ENCODE assay signal across 9 cellular contexts in the genomic region with DNA sequence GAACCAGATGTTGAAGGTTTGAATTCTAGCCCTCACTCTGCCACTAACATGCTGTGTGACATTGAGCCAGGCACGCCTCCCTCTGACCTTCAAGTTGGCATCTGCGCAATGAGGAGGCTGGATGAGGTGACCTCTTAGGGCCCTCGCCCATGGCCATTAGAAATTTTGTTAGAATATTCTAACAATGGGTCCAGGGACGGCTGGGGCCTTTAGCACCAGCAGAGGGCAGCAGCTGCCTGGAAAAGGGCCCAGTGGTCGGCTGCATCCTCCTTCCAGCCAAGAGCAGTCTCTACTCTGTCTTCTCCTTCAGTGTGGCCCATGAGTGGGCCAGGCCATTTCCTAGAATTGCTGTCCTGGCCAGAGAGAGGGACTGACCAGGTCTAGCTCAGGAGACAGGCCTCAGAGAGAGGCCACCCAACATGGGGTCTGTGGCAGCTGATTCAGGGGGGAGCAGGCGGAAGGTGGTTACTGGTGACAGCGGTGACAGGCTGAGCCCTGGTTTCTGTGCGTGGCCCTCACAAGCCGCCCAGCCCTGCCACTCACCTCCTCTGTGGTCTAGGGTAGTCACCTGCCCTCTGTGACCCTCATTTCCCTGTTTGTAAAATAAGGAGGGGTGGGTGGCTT.
DNase-seq lines count a peak whose midpoint lies in the region; ATAC-seq and TF ChIP-seq lines count a peak whose summit lies in the region.
"Had no signal": no experiment of that assay in that cellular context is flagged by ENCODE, and none has a peak within 500 bp of the region (broad histone marks: within the 10 kb centered on the region; RNA-seq: fewer than 3 reads in every experiment).

No MANE protein-coding gene starts in this region.

- peak; percentile 85 for TF ChIP-seq CTCF in fibroblast of the aortic adventitia (IDR thresholded peaks at IDR 0.05; ENCODE audit: insufficient read depth, low read length)

- H3K27me3 Mint-ChIP-seq in activated CD4-positive, alpha-beta memory T cell treated with anti-CD3 and anti-CD28 coated beads for 36 hours, result peaks cover 2% of the 10 kb centered on the region
- H3K27me3 Mint-ChIP-seq: activated naive CD4-positive, alpha-beta T cell treated with anti-CD3 and anti-CD28 coated beads, Interleukin-2, amount 50 U/mL, for 24 hours had no signal

- CTCF ChIA-PET in activated CD4-positive, alpha-beta memory T cell treated with anti-CD3 and anti-CD28 coated beads for 36 hours (lab: Charles Lee), result interaction anchor here (1.2 to 1.4 kb wide), 2 partner anchors 12 to 928 kb away, joined by 3 to 5 read pairs; no protein-coding TSS in a partner anchor

- H3K4me1 Mint-ChIP-seq in activated CD4-positive, alpha-beta memory T cell treated with anti-CD3 and anti-CD28 coated beads for 36 hours (ENCODE audit: low read depth), result no peaks in the 10 kb centered on the region
- H3K4me1 Mint-ChIP-seq: activated naive CD4-positive, alpha-beta T cell treated with anti-CD3 and anti-CD28 coated beads, Interleukin-2, amount 50 U/mL, for 24 hours had no signal

- POLR2A ChIA-PET in activated CD4-positive, alpha-beta memory T cell treated with anti-CD3 and anti-CD28 coated beads for 36 hours (lab: Charles Lee), result no interaction called here

- H3K4me3 Mint-ChIP-seq in activated CD4-positive, alpha-beta memory T cell treated with anti-CD3 and anti-CD28 coated beads for 36 hours, result no peak overlapping the region
- H3K4me3 Mint-ChIP-seq: activated naive CD4-positive, alpha-beta T cell treated with anti-CD3 and anti-CD28 coated beads, Interleukin-2, amount 50 U/mL, for 24 hours had no signal

- no peaks in the 10 kb centered on the region for H3K36me3 Mint-ChIP-seq in activated CD4-positive, alpha-beta memory T cell treated with anti-CD3 and anti-CD28 coated beads for 36 hours
- H3K36me3 Mint-ChIP-seq: activated naive CD4-positive, alpha-beta T cell treated with anti-CD3 and anti-CD28 coated beads, Interleukin-2, amount 50 U/mL, for 24 hours had no signal

- H3K9me3 Mint-ChIP-seq in activated CD4-positive, alpha-beta memory T cell treated with anti-CD3 and anti-CD28 coated beads for 36 hours, result no peaks in the 10 kb centered on the region
- H3K9me3 Mint-ChIP-seq: activated naive CD4-positive, alpha-beta T cell treated with anti-CD3 and anti-CD28 coated beads, Interleukin-2, amount 50 U/mL, for 24 hours had no signal

- DNase-seq in SIG-M5 treated with dmso at 0.1 percent for 504 hours (lab: John Stamatoyannopoulos, UW; ENCODE audit: unreplicated experiment) (peak; percentile 24), SIG-M5 (lab: John Stamatoyannopoulos, UW) (no peak), NCI-H1105 (lab: John Stamatoyannopoulos, UW) (peak; percentile 38), fibroblast of the aortic adventitia (ENCODE audit: low read depth) (peak; percentile 48), pons (ENCODE audit: low spot score) (peak; percentile 41)
- peak; percentile 32 for DNase-seq in activated CD4-positive, alpha-beta memory T cell treated with anti-CD3 and anti-CD28 coated beads for 36 hours

- H3K4me3 ChIP-seq in fibroblast of the aortic adventitia (ENCODE audit: low read depth, low read length), result no peak overlapping the region

- intact Hi-C loops in activated CD4-positive, alpha-beta memory T cell treated with anti-CD3 and anti-CD28 coated beads for 36 hours (cut with micrococcal nuclease), result no loop called here

- H3K27ac Mint-ChIP-seq in activated CD4-positive, alpha-beta memory T cell treated with anti-CD3 and anti-CD28 coated beads for 36 hours, result no peak overlapping the region
- H3K27ac Mint-ChIP-seq: activated naive CD4-positive, alpha-beta T cell treated with anti-CD3 and anti-CD28 coated beads, Interleukin-2, amount 50 U/mL, for 24 hours had no signal

- ATAC-seq in HG03095 (IDR thresholded peaks at IDR 0.05; ENCODE audit: unreplicated experiment) (no peak), GM18861 (IDR thresholded peaks at IDR 0.05; ENCODE audit: unreplicated experiment) (no peak)
